In genomic region chr20:722822-723644, GRCh38 we compare ENCODE assay signal across 23 cellular contexts. TPM values are rescaled to one million over a fixed set of nuclear protein-coding genes. Genes with fewer than 3 reads are reported as not detected.
"Had no signal": no experiment of that assay in that cellular context is flagged by ENCODE, and none has a peak within 500 bp of the region (broad histone marks: within the 10 kb centered on the region; RNA-seq: fewer than 3 reads in every experiment).

No MANE protein-coding gene starts in this region.

- H3K27ac ChIP-seq: esophagus squamous epithelium, hepatocyte, left ventricle myocardium inferior, neutrophil, stomach, thoracic aorta had no signal

- H3K4me2 ChIP-seq: hepatocyte had no signal

- H3K4me3 Mint-ChIP-seq: natural killer cell treated with Interleukin-12 subunit alpha and Interleukin-12 subunit beta and Interleukin-15 and Interleukin-18, amount 100 ng/mL, for 72 hours had no signal

- H3K36me3 Mint-ChIP-seq: natural killer cell treated with Interleukin-12 subunit alpha and Interleukin-12 subunit beta and Interleukin-15 and Interleukin-18, amount 100 ng/mL, for 72 hours had no signal

- H2AFZ ChIP-seq: hepatocyte had no signal

- H3K27ac Mint-ChIP-seq: natural killer cell treated with Interleukin-12 subunit alpha and Interleukin-12 subunit beta and Interleukin-15 and Interleukin-18, amount 100 ng/mL, for 72 hours had no signal

- H3K9me3 ChIP-seq: esophagus squamous epithelium, left ventricle myocardium inferior, neutrophil, stomach, thoracic aorta had no signal

- DNase-seq: dermis blood vessel endothelial cell; esophagus squamous epithelium; foreskin fibroblast; kidney; left cardiac atrium; mesenchymal stem cell; midbrain; posterior cingulate gyrus; stimulated activated CD4-positive, alpha-beta T cell treated with anti-CD3 and anti-CD28 coated beads, Interleukin-15, amount 100 ng/mL, for 24 hours; stimulated activated CD4-positive, alpha-beta T cell treated with anti-CD3 and anti-CD28 coated beads, Interleukin-2, amount 100 ng/mL, for 24 hours; stimulated activated CD4-positive, alpha-beta T cell treated with anti-CD3 and anti-CD28 coated beads, Interleukin-4, amount 100 ng/mL, for 4 hours; stimulated activated naive CD4-positive, alpha-beta T cell; stomach; trophoblast cell had no signal

- H3K36me3 ChIP-seq: esophagus squamous epithelium, left ventricle myocardium inferior, neutrophil, stomach, thoracic aorta had no signal

- H3K4me3 ChIP-seq: esophagus squamous epithelium, hepatocyte, left ventricle myocardium inferior, lung, stomach, thoracic aorta had no signal

- H3K9me3 Mint-ChIP-seq: natural killer cell treated with Interleukin-12 subunit alpha and Interleukin-12 subunit beta and Interleukin-15 and Interleukin-18, amount 100 ng/mL, for 72 hours had no signal

RNA-seq across cellular contexts. Expression of gene SLC52A3, which starts 45.3 kb away (rescaled TPM):
- total RNA-seq: dermis blood vessel endothelial cell; natural killer cell treated with Interleukin-12 subunit alpha and Interleukin-12 subunit beta and Interleukin-15 and Interleukin-18, amount 100 ng/mL, for 72 hours; osteocyte had no signal

RNA-seq across cellular contexts. Expression of gene SCRT2, which starts 47.4 kb away (rescaled TPM):
- total RNA-seq: dermis blood vessel endothelial cell; epithelial cell of proximal tubule; esophagus squamous epithelium; hepatocyte; kidney; left cardiac atrium; left ventricle myocardium inferior; lung; natural killer cell treated with Interleukin-12 subunit alpha and Interleukin-12 subunit beta and Interleukin-15 and Interleukin-18, amount 100 ng/mL, for 72 hours; osteocyte; right cardiac atrium; stomach; thoracic aorta had no signal
- polyA plus RNA-seq: hepatocyte, lung, right cardiac atrium, stomach had no signal
